In genomic region chr14:81517798-81518398, GRCh38 we compare ENCODE assay signal across 15 cellular contexts. TPM values are rescaled to one million over a fixed set of nuclear protein-coding genes. Genes with fewer than 3 reads are reported as not detected.
DNase-seq lines count a peak whose midpoint lies in the region; ATAC-seq, FAIRE-seq and TF ChIP-seq lines count a peak whose summit lies in the region.
"Had no signal": no experiment of that assay in that cellular context is flagged by ENCODE, and none has a peak within 500 bp of the region (broad histone marks: within the 10 kb centered on the region; RNA-seq: fewer than 3 reads in every experiment).

No MANE protein-coding gene starts in this region.

- H3K27me3 ChIP-seq in right atrium auricular region (no peaks in the 10 kb centered on the region), neuronal stem cell (ENCODE audit: control insufficient read depth in 3 of 3, insufficient read depth in 3 of 3, low read depth in 1 of 3, low read length in 3 of 3) (no peaks in the 10 kb centered on the region), vagina (no peaks in the 10 kb centered on the region)

- H3K4me3 ChIP-seq in right atrium auricular region (no peak overlapping the region), neuronal stem cell (ENCODE audit: low read length in 2 of 2) (no peak overlapping the region), vagina (no peak overlapping the region)

- H3K27ac Mint-ChIP-seq in activated naive CD4-positive, alpha-beta T cell treated with anti-CD3 and anti-CD28 coated beads, Interleukin-2, amount 10 ng/mL, durations not matched to agents 7 days and 5 days: peak overlapping the region; percentile 37
- no peak overlapping the region for H3K27ac Mint-ChIP-seq in activated naive CD4-positive, alpha-beta T cell treated with anti-CD3 and anti-CD28 coated beads, Interleukin-2, amount 50 U/mL, for 72 hours

- peaks cover 30% of the 10 kb centered on the region for H3K4me1 Mint-ChIP-seq in activated naive CD4-positive, alpha-beta T cell treated with anti-CD3 and anti-CD28 coated beads, Interleukin-2, amount 10 ng/mL, durations not matched to agents 7 days and 5 days

- H2BK12ac ChIP-seq in neuronal stem cell (ENCODE audit: low read length): no peak overlapping the region

- H3K27me3 Mint-ChIP-seq in activated naive CD4-positive, alpha-beta T cell treated with anti-CD3 and anti-CD28 coated beads, Interleukin-2, amount 10 ng/mL, durations not matched to agents 7 days and 5 days: no peaks in the 10 kb centered on the region
- H3K27me3 Mint-ChIP-seq: activated naive CD8-positive, alpha-beta T cell treated with anti-CD3 and anti-CD28 coated beads for 36 hours; stimulated activated naive CD8-positive, alpha-beta T cell treated with anti-CD3 and anti-CD28 coated beads, Interleukin-15, amount 100 ng/mL, for 72 hours; T-cell had no signal

- H3K9ac ChIP-seq in neuronal stem cell (ENCODE audit: low read depth, low read length, poor library complexity): no peak overlapping the region

- H2BK15ac ChIP-seq in neuronal stem cell (ENCODE audit: low read length): no peak overlapping the region

- no peaks in the 10 kb centered on the region for H3K9me3 Mint-ChIP-seq in activated naive CD4-positive, alpha-beta T cell treated with anti-CD3 and anti-CD28 coated beads, Interleukin-2, amount 10 ng/mL, durations not matched to agents 7 days and 5 days
- H3K9me3 Mint-ChIP-seq in activated naive CD4-positive, alpha-beta T cell treated with anti-CD3 and anti-CD28 coated beads, Interleukin-2, amount 50 U/mL, for 72 hours: no peaks in the 10 kb centered on the region
- H3K9me3 Mint-ChIP-seq: activated naive CD8-positive, alpha-beta T cell treated with anti-CD3 and anti-CD28 coated beads for 36 hours; stimulated activated naive CD8-positive, alpha-beta T cell treated with anti-CD3 and anti-CD28 coated beads, Interleukin-15, amount 100 ng/mL, for 72 hours; T-cell had no signal

- H3K18ac ChIP-seq in neuronal stem cell (ENCODE audit: low read length): no peak overlapping the region

- no CpG with 5 or more reads among the region's 7 CpGs for WGBS in neuronal stem cell (ENCODE audit: extremely low coverage in 2 of 2, insufficient read length in 2 of 2, insufficient replicate concordance in 1 of 2), 2 donors

- no peak overlapping the region for H3K23ac ChIP-seq in neuronal stem cell (ENCODE audit: low read depth, low read length, poor library complexity)

- H3K27ac ChIP-seq in right atrium auricular region (peak overlapping the region; percentile 49), neuronal stem cell (replicated peaks; ENCODE audit: low read length) (peak overlapping the region; percentile 19), vagina (peak overlapping the region; percentile 51)

- DNase-seq in activated naive CD4-positive, alpha-beta T cell treated with anti-CD3 and anti-CD28 coated beads, Interleukin-2, amount 10 ng/mL, durations not matched to agents 7 days and 5 days: no peak
- DNase-seq in activated naive CD4-positive, alpha-beta T cell treated with anti-CD3 and anti-CD28 coated beads, Interleukin-2, amount 50 U/mL, for 72 hours (ENCODE audit: low spot score in 2 of 2): no peak
- peak; percentile 72 for DNase-seq in right atrium auricular region (ENCODE audit: low spot score)
- no peak for DNase-seq in neuronal stem cell (ENCODE audit: low spot score)
- no peak for DNase-seq in vagina (ENCODE audit: extremely low spot score in 2 of 2)
- no peak for DNase-seq in GM12891 (ENCODE audit: insufficient read length, low spot score)
- no peak for DNase-seq in KBM-7
- DNase-seq: 8988T; activated naive CD8-positive, alpha-beta T cell treated with anti-CD3 and anti-CD28 coated beads for 36 hours; NCI-H2107; stimulated activated CD4-positive, alpha-beta T cell treated with anti-CD3 and anti-CD28 coated beads, Interleukin-4, amount 100 ng/mL, for 4 hours; stimulated activated naive CD8-positive, alpha-beta T cell treated with anti-CD3 and anti-CD28 coated beads, Interleukin-15, amount 100 ng/mL, for 72 hours; T-cell had no signal

- intact Hi-C loops in vagina (cut with DNase I): no loop called here

- FAIRE-seq in GM12891 (lab: Jason Lieb, UNC): no peak
- FAIRE-seq: H1 had no signal

- H2BK120ac ChIP-seq in neuronal stem cell (ENCODE audit: low read depth, low read length): no peak overlapping the region

- peaks cover 69% of the 10 kb centered on the region for H3K36me3 Mint-ChIP-seq in activated naive CD4-positive, alpha-beta T cell treated with anti-CD3 and anti-CD28 coated beads, Interleukin-2, amount 10 ng/mL, durations not matched to agents 7 days and 5 days
- H3K36me3 Mint-ChIP-seq in activated naive CD4-positive, alpha-beta T cell treated with anti-CD3 and anti-CD28 coated beads, Interleukin-2, amount 50 U/mL, for 72 hours: peaks cover 36 to 53% of the 10 kb centered on the region in 2 donors

- H3K36me3 ChIP-seq in right atrium auricular region: peaks cover 16% of the 10 kb centered on the region
- H3K36me3 ChIP-seq in neuronal stem cell (replicated peaks in 1 of 2; ENCODE audit: control insufficient read depth in 2 of 2, insufficient read depth in 2 of 2, low read length in 2 of 2): peaks cover 2 to 58% of the 10 kb centered on the region in 2 donors
- H3K36me3 ChIP-seq in vagina: peaks cover 0 to 28% of the 10 kb centered on the region in 2 donors

- in situ Hi-C loops in KBM-7 (cut with MboI; ENCODE audit: low pct_unique_long_range_greater_than_20kb, low sequenced_read_pairs): no loop called here

- no peak overlapping the region for H3K4ac ChIP-seq in neuronal stem cell (ENCODE audit: low read length)

- no peak overlapping the region for H2AK5ac ChIP-seq in neuronal stem cell (ENCODE audit: low read depth, low read length)

- H3K4me2 ChIP-seq in neuronal stem cell (ENCODE audit: insufficient read depth, low read length, poor library complexity, severe bottlenecking): no peak overlapping the region

- H3K79me1 ChIP-seq in neuronal stem cell (ENCODE audit: low read depth, low read length): no peaks in the 10 kb centered on the region

- no peak overlapping the region for H4K91ac ChIP-seq in neuronal stem cell (ENCODE audit: low read depth, low read length, poor library complexity)

- TF ChIP-seq POLR2A in vagina (IDR thresholded peaks at IDR 0.05) (no peak), GM12891 (IDR thresholded peaks at IDR 0.05; ENCODE audit: low read depth, low read length) (no peak)

- H3K14ac ChIP-seq in neuronal stem cell (ENCODE audit: low read length): no peak overlapping the region

- no peak overlapping the region for H4K8ac ChIP-seq in neuronal stem cell (ENCODE audit: low read depth, low read length)

- CTCF ChIA-PET in activated naive CD4-positive, alpha-beta T cell treated with anti-CD3 and anti-CD28 coated beads, Interleukin-2, amount 10 ng/mL, durations not matched to agents 7 days and 5 days (lab: Charles Lee): no interaction called here

- TF ChIP-seq CTCF in right atrium auricular region (IDR thresholded peaks at IDR 0.05) (no peak), vagina (IDR thresholded peaks at IDR 0.05) (no peak)

- no peak for ATAC-seq in activated naive CD4-positive, alpha-beta T cell treated with anti-CD3 and anti-CD28 coated beads, Interleukin-2, amount 50 U/mL, for 72 hours
- no peak for ATAC-seq in HG02763 (IDR thresholded peaks at IDR 0.05; ENCODE audit: unreplicated experiment)
- ATAC-seq: stimulated activated naive CD8-positive, alpha-beta T cell treated with anti-CD3 and anti-CD28 coated beads, Interleukin-15, amount 100 ng/mL, for 72 hours; T-cell had no signal

- H3K4me3 Mint-ChIP-seq in activated naive CD4-positive, alpha-beta T cell treated with anti-CD3 and anti-CD28 coated beads, Interleukin-2, amount 10 ng/mL, durations not matched to agents 7 days and 5 days: no peak overlapping the region
- H3K4me3 Mint-ChIP-seq: activated naive CD8-positive, alpha-beta T cell treated with anti-CD3 and anti-CD28 coated beads for 36 hours; stimulated activated naive CD8-positive, alpha-beta T cell treated with anti-CD3 and anti-CD28 coated beads, Interleukin-15, amount 100 ng/mL, for 72 hours; T-cell had no signal

- H3K4me1 ChIP-seq in right atrium auricular region (peaks cover 0 to 35% of the 10 kb centered on the region in 2 donors), neuronal stem cell (ENCODE audit: control insufficient read depth in 2 of 2, insufficient read depth in 1 of 2, low read depth in 1 of 2, low read length in 2 of 2) (peaks cover 6 to 9% of the 10 kb centered on the region in 2 donors), vagina (peaks cover 14% of the 10 kb centered on the region)

- no peak overlapping the region for H2AFZ ChIP-seq in neuronal stem cell (ENCODE audit: low read length)

- no peak overlapping the region for H2BK5ac ChIP-seq in neuronal stem cell (ENCODE audit: low read length)

- no peaks in the 10 kb centered on the region for H3K9me3 ChIP-seq in right atrium auricular region
- no peaks in the 10 kb centered on the region for H3K9me3 ChIP-seq in neuronal stem cell (replicated peaks in 1 of 2; ENCODE audit: control insufficient read depth in 2 of 2, insufficient read depth in 1 of 2, low read depth in 1 of 2, low read length in 2 of 2)
- H3K9me3 ChIP-seq in vagina: no peaks in the 10 kb centered on the region

TF ChIP-seq in GM12891, 5 proteins besides CTCF, POLR2A, EP300 and RAD21:
- TF ChIP-seq PAX5 (IDR thresholded peaks at IDR 0.05; ENCODE audit: insufficient read depth, low read length, severe bottlenecking): no peak
- TF ChIP-seq POLR2AphosphoS5 (IDR thresholded peaks at IDR 0.05; ENCODE audit: low read depth, low read length): no peak
- TF ChIP-seq POU2F2 (IDR thresholded peaks at IDR 0.05; ENCODE audit: low read depth, low read length): no peak
- TF ChIP-seq TAF1 (IDR thresholded peaks at IDR 0.05; ENCODE audit: low read depth, low read length): no peak
- TF ChIP-seq SPI1 (IDR thresholded peaks at IDR 0.05; ENCODE audit: low read depth, low read length): no peak

RNA-seq across cellular contexts. Expression of gene SEL1L, which starts 15.8 kb away (rescaled TPM):
- total RNA-seq in activated naive CD4-positive, alpha-beta T cell treated with anti-CD3 and anti-CD28 coated beads, Interleukin-2, amount 50 U/mL, for 72 hours: 10 to 100 TPM; 46.8 to 67.1 TPM
- total RNA-seq in right atrium auricular region (10 to 100 TPM; 32.9 to 36.6 TPM), vagina (28.2 TPM)
- polyA plus RNA-seq in neuronal stem cell (2013, experiment 1 of 2): 13.0 TPM
- 13.3 TPM for polyA plus RNA-seq in neuronal stem cell (2013, experiment 2 of 2)
- polyA plus RNA-seq in GM12891 (2012; ENCODE audit: low read depth, missing spikeins): 13.9 TPM
